Comparison of ENCODE assay signal across 19 cellular contexts in the genomic region with DNA sequence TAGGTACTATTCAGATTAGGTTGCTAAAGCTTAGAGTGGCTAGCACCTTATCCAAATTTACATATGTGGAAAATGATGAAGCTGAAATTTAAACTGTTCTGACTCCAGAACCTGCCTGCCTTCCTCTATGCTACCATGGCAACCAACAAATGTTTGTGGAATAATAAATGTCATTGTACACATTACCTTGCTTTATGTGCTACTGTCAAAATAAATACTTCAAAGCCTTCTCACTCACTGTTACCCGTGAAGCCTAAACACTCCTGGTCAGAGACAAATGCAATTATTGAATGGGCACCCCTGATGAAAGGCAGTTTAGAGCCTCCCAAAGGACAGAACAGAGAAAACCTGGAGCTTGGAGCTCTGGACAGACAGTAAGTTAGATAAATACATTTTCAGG.
DNase-seq lines count a peak whose midpoint lies in the region.
"Had no signal": no experiment of that assay in that cellular context is flagged by ENCODE, and none has a peak within 500 bp of the region (broad histone marks: within the 10 kb centered on the region; RNA-seq: fewer than 3 reads in every experiment).

No MANE protein-coding gene starts in this region.

- peak; percentile 6 for DNase-seq in COLO668 (lab: John Stamatoyannopoulos, UW; ENCODE audit: unreplicated experiment)
- DNase-seq in NCI-H1092 (lab: John Stamatoyannopoulos, UW): peak; percentile 21
- peak; percentile 46 for DNase-seq in NCI-H2081 treated with DMSO at 0.1 percent for 48 hours (lab: John Stamatoyannopoulos, UW)
- peak; percentile 87 for DNase-seq in NCI-H774 (lab: John Stamatoyannopoulos, UW)
- no peak for DNase-seq in HCEC 1CT
- DNase-seq in cardiac septum (ENCODE audit: low spot score): no peak
- DNase-seq in NCI-H1436 (lab: John Stamatoyannopoulos, UW): no peak
- no peak for DNase-seq in activated CD8-positive, alpha-beta memory T cell treated with anti-CD3 and anti-CD28 coated beads, Interleukin-2, amount 50 U/mL, for 48 hours
- DNase-seq: 8988T; BE2C; CD4-positive, alpha-beta T cell; GF-D8; GM23248; KBM-7; NCI-H1105; NCI-H2107; NCI-H510A; NK-92 treated with Interleukin-12 subunit alpha and Interleukin-12 subunit beta, amount 100 ng/mL, for 24 hours; SHP77 had no signal

- intact Hi-C loops in cardiac septum (cut with DNase I): no loop called here

Comparison
In these comparisons a context has a peak if more than half of its experiments do, and no peak if none do; other contexts are left out.
1. DNase-seq: peak in COLO668 (single experiment), NCI-H1092 (single experiment), NCI-H2081 treated with DMSO at 0.1 percent for 48 hours (single experiment) and NCI-H774 (single experiment); none in HCEC 1CT (single experiment), cardiac septum (single experiment), NCI-H1436 (single experiment) and activated CD8-positive, alpha-beta memory T cell treated with anti-CD3 and anti-CD28 coated beads, Interleukin-2, amount 50 U/mL, for 48 hours (single experiment).